In the genomic region with DNA sequence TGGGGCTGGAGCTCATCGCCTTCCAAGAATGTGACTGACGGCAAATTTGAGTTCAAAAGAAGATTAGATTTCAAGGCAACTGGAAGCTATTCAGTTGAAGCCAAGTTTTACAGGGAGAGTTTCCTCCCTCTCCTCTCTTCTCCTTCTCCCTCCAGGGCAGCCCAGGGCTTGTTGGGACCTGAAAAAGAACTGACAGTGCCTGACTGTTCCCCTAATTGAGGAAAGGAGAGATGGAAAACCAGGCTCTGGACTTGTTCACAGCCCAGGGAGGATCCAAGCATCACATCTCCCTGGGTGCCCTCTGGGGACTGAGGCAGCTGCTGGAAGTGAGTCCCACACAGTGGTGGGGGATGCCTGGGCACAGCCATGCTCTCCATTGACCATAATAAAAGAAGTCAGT, we compare ENCODE assay signal across 13 cellular contexts.
A peak's percentile ranks its signal among the peaks of the same experiment; 100 is the strongest.
DNase-seq lines count a peak whose midpoint lies in the region; ATAC-seq lines count a peak whose summit lies in the region.
"Had no signal": no experiment of that assay in that cellular context is flagged by ENCODE, and none has a peak within 500 bp of the region (broad histone marks: within the 10 kb centered on the region; RNA-seq: fewer than 3 reads in every experiment).

No MANE protein-coding gene starts in this region.

- DNase-seq in NCI-H1436 (lab: John Stamatoyannopoulos, UW) = peak; percentile 29
- DNase-seq in NCI-H1436 treated with DMSO at 0.1 percent for 48 hours (lab: John Stamatoyannopoulos, UW) = no peak
- peak; percentile 19 for DNase-seq in NCI-H526 treated with DMSO at 0.1 percent for 48 hours (lab: John Stamatoyannopoulos, UW)
- peak; percentile 52 for DNase-seq in ureter (ENCODE audit: low spot score)
- no peak for DNase-seq in NCI-H146 (lab: John Stamatoyannopoulos, UW)
- no peak for DNase-seq in NCI-H748 treated with DMSO at 0.1 percent for 48 hours (lab: John Stamatoyannopoulos, UW)
- DNase-seq: DMS53, NCI-H187, NCI-H2227 treated with DMSO at 0.1 percent for 48 hours, PC-3, T-cell had no signal

- ATAC-seq in esophagus mucosa = peak; percentile 86
- no peak for ATAC-seq in GM21390 (IDR thresholded peaks at IDR 0.05; ENCODE audit: unreplicated experiment)
- ATAC-seq: PC-3, T-cell had no signal

Comparison
In these comparisons a context has a peak if more than half of its experiments do, and no peak if none do; other contexts are left out.
1. DNase-seq: peak in NCI-H1436 (single experiment), NCI-H526 treated with DMSO at 0.1 percent for 48 hours (single experiment) and ureter (single experiment); none in NCI-H1436 treated with DMSO at 0.1 percent for 48 hours (single experiment), NCI-H146 (single experiment) and NCI-H748 treated with DMSO at 0.1 percent for 48 hours (single experiment).